Comparison of ENCODE assay signal across 8 cellular contexts in genomic region chr11:65026810-65027209, GRCh38. TPM values are rescaled to one million over a fixed set of nuclear protein-coding genes. Genes with fewer than 3 reads are reported as not detected.
DNase-seq lines count a peak whose midpoint lies in the region; ATAC-seq and TF ChIP-seq lines count a peak whose summit lies in the region.

No MANE protein-coding gene starts in this region.

- no peaks in the 10 kb centered on the region for H3K9me2 ChIP-seq in SK-N-SH

- no peaks in the 10 kb centered on the region for H3K27me3 ChIP-seq in SK-N-SH (ENCODE audit: insufficient read depth)

- DNase-seq in GM03348 (ENCODE audit: low spot score) (peak; percentile 28), SK-N-SH (no peak), fibroblast of mammary gland (ENCODE audit: low read depth) (peak; percentile 78), retinal pigment epithelial cell (ENCODE audit: low read depth) (no peak), OCI-M2 (lab: John Stamatoyannopoulos, UW; ENCODE audit: unreplicated experiment) (no peak), SW 1271 (lab: John Stamatoyannopoulos, UW) (no peak), NCI-H1092 (lab: John Stamatoyannopoulos, UW) (no peak)

- H3K9ac ChIP-seq in SK-N-SH, result 0 out of 2 replicates have a peak overlapping the region, but pooled peaks have one; percentile 60

- peak overlapping the region; percentile 76 for H3K4me2 ChIP-seq in SK-N-SH

- POLR2A ChIA-PET in SK-N-SH (lab: Yijun Ruan, JAX), result interaction anchor here (1.3 kb wide), 1 partner anchor 14 kb away, joined by 5 read pairs; the partner anchor contains the start of gene SAC3D1

- 45% methylated on average over 10 of the region's 10 CpGs for WGBS in SK-N-SH (ENCODE audit: low lambda C conversion rate)

- TF ChIP-seq CTCF in SK-N-SH (IDR thresholded peaks at IDR 0.05) (no peak), fibroblast of mammary gland (conservative IDR thresholded peaks at IDR 0.05; ENCODE audit: control insufficient read depth, insufficient read depth, low read depth, low read length) (no peak), retinal pigment epithelial cell (conservative IDR thresholded peaks at IDR 0.05; ENCODE audit: low read depth, low read length) (no peak)

- ATAC-seq in HG03571 (IDR thresholded peaks at IDR 0.05; ENCODE audit: unreplicated experiment), result no peak

- peaks cover 4% of the 10 kb centered on the region; the same call in 1 of the 2 replicates for H3K79me2 ChIP-seq in SK-N-SH (ENCODE audit: insufficient read depth)

- H3K27ac ChIP-seq in SK-N-SH (ENCODE audit: low read depth in 2 of 2, low read length in 1 of 2), result peak overlapping the region; percentile 67 to 91

- H3F3A ChIP-seq in SK-N-SH (replicated peaks; ENCODE audit: insufficient read depth), result no peaks in the 10 kb centered on the region

- H3K4me3 ChIP-seq in SK-N-SH (ENCODE audit: low read depth in 2 of 2, low read length in 1 of 2) (peak overlapping the region; percentile 60 to 71), fibroblast of mammary gland (ENCODE audit: control insufficient read depth, low read depth, low read length) (peak overlapping the region; percentile 42), retinal pigment epithelial cell (ENCODE audit: low read length) (peak overlapping the region; percentile 62)

- TF ChIP-seq RAD21 in SK-N-SH (IDR thresholded peaks at IDR 0.05; ENCODE audit: low read length), result no peak

- H3K9me3 ChIP-seq in SK-N-SH, result no peaks in the 10 kb centered on the region

- peaks cover 0 to 5% of the 10 kb centered on the region in 2 experiments; a peak in 2 of 4 replicates for H3K4me1 ChIP-seq in SK-N-SH (ENCODE audit: control insufficient read depth in 1 of 2, insufficient read depth in 2 of 2, low read depth in 1 of 2, low read length in 1 of 2)

- peaks cover 0 to 3% of the 10 kb centered on the region in 2 experiments for H3K36me3 ChIP-seq in SK-N-SH (replicated peaks in 1 of 2; ENCODE audit: control insufficient read depth in 1 of 2, insufficient read depth in 2 of 2, low read length in 1 of 2)

- H4K20me1 ChIP-seq in SK-N-SH (ENCODE audit: insufficient read depth), result no peaks in the 10 kb centered on the region

- CTCF ChIA-PET in SK-N-SH (lab: Yijun Ruan, JAX), result interaction anchor here (0.6 to 6.0 kb wide), 6 partner anchors 9 to 83 kb away, joined by 3 to 56 read pairs (median 6); partner anchors contain the start of genes ARL2, BATF2 and SAC3D1

- TF ChIP-seq EP300 in SK-N-SH (IDR thresholded peaks at IDR 0.05; ENCODE audit: borderline replicate concordance in 1 of 2, low read depth in 1 of 2, low read length in 1 of 2), result no peak

- peak overlapping the region; percentile 79 for H2AFZ ChIP-seq in SK-N-SH (ENCODE audit: low read depth)

TF ChIP-seq in SK-N-SH, 30 proteins besides CTCF, POLR2A, EP300 and RAD21:
- TF ChIP-seq RXRA (IDR thresholded peaks at IDR 0.05; ENCODE audit: borderline replicate concordance, low read depth) (no peak), NFIC (IDR thresholded peaks at IDR 0.05; ENCODE audit: borderline replicate concordance) (no peak), REST (IDR thresholded peaks at IDR 0.05; ENCODE audit: low read depth, low read length) (no peak), EZH2phosphoT487 (IDR thresholded peaks at IDR 0.05; ENCODE audit: borderline replicate concordance, low read depth) (no peak), TAF1 (IDR thresholded peaks at IDR 0.05; ENCODE audit: borderline replicate concordance, low read depth, low read length) (no peak), USF2 (IDR thresholded peaks at IDR 0.05; ENCODE audit: borderline replicate concordance, low read depth, low read length) (no peak), NRF1 (IDR thresholded peaks at IDR 0.05; ENCODE audit: low read depth, low read length) (no peak), FOSL2 (IDR thresholded peaks at IDR 0.05; ENCODE audit: borderline replicate concordance, low read depth) (no peak), CHD2 (IDR thresholded peaks at IDR 0.05; ENCODE audit: low read length, partially characterized antibody) (no peak), IRF3 (IDR thresholded peaks at IDR 0.05; ENCODE audit: low read depth, low read length) (no peak), FOXJ3 (CRISPR knock-in tag; IDR thresholded peaks at IDR 0.05) (no peak), GABPA (IDR thresholded peaks at IDR 0.05; ENCODE audit: low read depth) (no peak), JUND (IDR thresholded peaks at IDR 0.05) (no peak), SMC3 (IDR thresholded peaks at IDR 0.05; ENCODE audit: low read depth, low read length) (no peak), PBX3 (IDR thresholded peaks at IDR 0.05) (no peak), GATA2 (CRISPR knock-in tag; IDR thresholded peaks at IDR 0.05) (no peak)

RNA-seq across cellular contexts. Expression of gene SNX15, which starts 0.4 kb away (rescaled TPM):
- 9.0 and 17.2 TPM in 2 replicates for polyA plus RNA-seq in SK-N-SH (2012; rRNA removed)
- 9.4 and 11.4 TPM in 2 replicates for polyA plus RNA-seq in SK-N-SH (2012; cell fraction: cytosol; rRNA removed)
- 13.5 and 15.0 TPM in 2 replicates for polyA plus RNA-seq in SK-N-SH (2012; cell fraction: nucleus; rRNA removed)

RNA-seq across cellular contexts. Expression of gene ARL2, which starts 12.8 kb away (rescaled TPM):
- 252 and 278 TPM in 2 replicates for polyA plus RNA-seq in SK-N-SH (2012; rRNA removed)
- polyA plus RNA-seq in SK-N-SH (2012; cell fraction: cytosol; rRNA removed), result 159 and 201 TPM in 2 replicates
- 94.3 and 99.8 TPM in 2 replicates for polyA plus RNA-seq in SK-N-SH (2012; cell fraction: nucleus; rRNA removed)

RNA-seq across cellular contexts. Expression of gene SAC3D1, which starts 14.2 kb away (rescaled TPM):
- polyA plus RNA-seq in SK-N-SH (2012; rRNA removed), result 13.1 and 22.5 TPM in 2 replicates
- 12.8 and 17.6 TPM in 2 replicates for polyA plus RNA-seq in SK-N-SH (2012; cell fraction: cytosol; rRNA removed)
- polyA plus RNA-seq in SK-N-SH (2012; cell fraction: nucleus; rRNA removed), result 14.0 and 30.2 TPM in 2 replicates

RNA-seq across cellular contexts. Expression of gene BATF2, which starts 30.0 kb away (rescaled TPM):
- 0.20 and 0.28 TPM in 2 replicates for polyA plus RNA-seq in SK-N-SH (2012; rRNA removed)
- 0.08 and 0.16 TPM in 2 replicates for polyA plus RNA-seq in SK-N-SH (2012; cell fraction: cytosol; rRNA removed)
- polyA plus RNA-seq in SK-N-SH (2012; cell fraction: nucleus; rRNA removed), result 0.13 and 0.15 TPM in 2 replicates

RNA-seq across cellular contexts. Expression of gene NAALADL1, which starts 31.5 kb away (rescaled TPM):
- not detected in 2 replicates for polyA plus RNA-seq in SK-N-SH (2012; rRNA removed)
- polyA plus RNA-seq in SK-N-SH (2012; cell fraction: cytosol; rRNA removed), result not detected in 2 replicates
- 0.02 and 0.04 TPM in 2 replicates for polyA plus RNA-seq in SK-N-SH (2012; cell fraction: nucleus; rRNA removed)

Comparison
In these comparisons a context has a peak if more than half of its experiments do, and no peak if none do; other contexts are left out.
1. DNase-seq: peak in GM03348 (single experiment) and fibroblast of mammary gland (single experiment); none in SK-N-SH (single experiment), retinal pigment epithelial cell (single experiment), OCI-M2 (single experiment), SW 1271 (0 of 2) and NCI-H1092 (single experiment).
2. Peak in every context shown above with its lines, with median percentiles within 50 percentile points of each other: H3K4me3 ChIP-seq.